In genomic region chr17:9240659-9241370, GRCh38 we compare ENCODE assay signal across 8 cellular contexts.
DNase-seq lines count a peak whose midpoint lies in the region; ATAC-seq and TF ChIP-seq lines count a peak whose summit lies in the region.

No MANE protein-coding gene starts in this region.

- H3K27me3 ChIP-seq in ascending aorta: no peaks in the 10 kb centered on the region
- no peaks in the 10 kb centered on the region for H3K27me3 ChIP-seq in iPS-15b (ENCODE audit: control insufficient read depth, insufficient read depth, low read length)
- no peaks in the 10 kb centered on the region for H3K27me3 ChIP-seq in gastrocnemius medialis

- no peaks in the 10 kb centered on the region for H3K9me3 ChIP-seq in ascending aorta
- no peaks in the 10 kb centered on the region for H3K9me3 ChIP-seq in iPS-15b (ENCODE audit: control insufficient read depth, insufficient read depth, low read length)
- H3K9me3 ChIP-seq in gastrocnemius medialis: no peaks in the 10 kb centered on the region

- H3K36me3 ChIP-seq in ascending aorta (no peaks in the 10 kb centered on the region), iPS-15b (ENCODE audit: control insufficient read depth, insufficient read depth, low read length) (peaks cover 3% of the 10 kb centered on the region), gastrocnemius medialis (no peaks in the 10 kb centered on the region)

- no peaks in the 10 kb centered on the region for H3K27me3 Mint-ChIP-seq in activated T-helper 2 cell treated with anti-CD3 and anti-CD28 coated beads, Interferon-gamma antibody, Interleukin-2, Interleukin-4, amounts not matched to agents 10 μg/mL and 5 μg/mL and 100 μg/mL, durations not matched to agents 14 hours and 24 hours and 36 hours (ENCODE audit: low read depth)

- no peak for TF ChIP-seq POLR2A in gastrocnemius medialis (IDR thresholded peaks at IDR 0.05)

- H3K4me1 ChIP-seq in ascending aorta (peaks cover 21 to 60% of the 10 kb centered on the region in 2 donors), iPS-15b (ENCODE audit: control insufficient read depth, insufficient read depth, low read length) (peaks cover 3% of the 10 kb centered on the region), gastrocnemius medialis (peaks cover 9 to 23% of the 10 kb centered on the region in 2 donors)

- TF ChIP-seq CTCF in ascending aorta (IDR thresholded peaks at IDR 0.05): no peak
- no peak for TF ChIP-seq CTCF in gastrocnemius medialis (IDR thresholded peaks at IDR 0.05 in 4 of 5, conservative IDR thresholded peaks at IDR 0.05 in 1 of 5)

- H3K4me3 ChIP-seq in ascending aorta (peak overlapping the region; percentile 65 to 69), iPS-15b (ENCODE audit: low read depth, low read length) (peak overlapping the region; percentile 26), gastrocnemius medialis (peak overlapping the region; percentile 57 to 86 (median 68))

- ATAC-seq in HG03039 (IDR thresholded peaks at IDR 0.05; ENCODE audit: unreplicated experiment): peak; percentile 7
- ATAC-seq in gastrocnemius medialis: peak; percentile 63 to 69
- no peak for ATAC-seq in GM21825 (IDR thresholded peaks at IDR 0.05; ENCODE audit: unreplicated experiment)
- ATAC-seq in GM19328 (IDR thresholded peaks at IDR 0.05; ENCODE audit: unreplicated experiment): no peak

- H3K27ac Mint-ChIP-seq in activated T-helper 2 cell treated with anti-CD3 and anti-CD28 coated beads, Interferon-gamma antibody, Interleukin-2, Interleukin-4, amounts not matched to agents 10 μg/mL and 5 μg/mL and 100 μg/mL, durations not matched to agents 14 hours and 24 hours and 36 hours: no peak overlapping the region

- DNase-seq in ascending aorta (ENCODE audit: low spot score in 2 of 2) (peak; percentile 71 to 96), gastrocnemius medialis (peak; percentile 33 to 73)
- DNase-seq in activated T-helper 2 cell treated with anti-CD3 and anti-CD28 coated beads, Interferon-gamma antibody, Interleukin-2, Interleukin-4, amounts not matched to agents 10 μg/mL and 5 μg/mL and 100 μg/mL, durations not matched to agents 14 hours and 24 hours and 36 hours (ENCODE audit: low spot score): no peak
- DNase-seq in activated CD8-positive, alpha-beta memory T cell treated with anti-CD3 and anti-CD28 coated beads, Interleukin-2, amount 50 U/mL, for 4 hours: no peak

- H3K9me3 Mint-ChIP-seq in activated T-helper 2 cell treated with anti-CD3 and anti-CD28 coated beads, Interferon-gamma antibody, Interleukin-2, Interleukin-4, amounts not matched to agents 10 μg/mL and 5 μg/mL and 100 μg/mL, durations not matched to agents 14 hours and 24 hours and 36 hours: no peaks in the 10 kb centered on the region

- peak overlapping the region; percentile 99 to 100 for H3K27ac ChIP-seq in ascending aorta
- H3K27ac ChIP-seq in gastrocnemius medialis: peak overlapping the region; percentile 85 to 97 (median 88)

- no peak overlapping the region for H3K9ac ChIP-seq in iPS-15b (ENCODE audit: low read depth, low read length)

- intact Hi-C loops in ascending aorta (cut with DNase I) (loop anchor here (2.0 to 5.0 kb wide), 3 partner anchors 22 to 119 kb away; no protein-coding TSS in a partner anchor), gastrocnemius medialis (cut with DNase I; ENCODE audit: low total_unique reads) (loop anchor here (5.0 kb wide), 1 partner anchor 181 kb away; no protein-coding TSS in a partner anchor)
- intact Hi-C loops in activated T-helper 2 cell treated with anti-CD3 and anti-CD28 coated beads, Interferon-gamma antibody, Interleukin-2, Interleukin-4, amounts not matched to agents 10 μg/mL and 5 μg/mL and 100 μg/mL, durations not matched to agents 14 hours and 24 hours and 36 hours (cut with micrococcal nuclease): no loop called here

- in situ Hi-C loops in gastrocnemius medialis (cut with MboI; ENCODE audit: low sequenced_read_pairs in 4 of 4): no loop called here

- H3K4me3 Mint-ChIP-seq in activated T-helper 2 cell treated with anti-CD3 and anti-CD28 coated beads, Interferon-gamma antibody, Interleukin-2, Interleukin-4, amounts not matched to agents 10 μg/mL and 5 μg/mL and 100 μg/mL, durations not matched to agents 14 hours and 24 hours and 36 hours (ENCODE audit: low read depth): no peak overlapping the region

- H3K4me1 Mint-ChIP-seq in activated T-helper 2 cell treated with anti-CD3 and anti-CD28 coated beads, Interferon-gamma antibody, Interleukin-2, Interleukin-4, amounts not matched to agents 10 μg/mL and 5 μg/mL and 100 μg/mL, durations not matched to agents 14 hours and 24 hours and 36 hours (ENCODE audit: low read depth): peaks cover 8% of the 10 kb centered on the region

- no peaks in the 10 kb centered on the region for H3K36me3 Mint-ChIP-seq in activated T-helper 2 cell treated with anti-CD3 and anti-CD28 coated beads, Interferon-gamma antibody, Interleukin-2, Interleukin-4, amounts not matched to agents 10 μg/mL and 5 μg/mL and 100 μg/mL, durations not matched to agents 14 hours and 24 hours and 36 hours (ENCODE audit: low read depth)

Comparison
In these comparisons a context has a peak if more than half of its experiments do, and no peak if none do; other contexts are left out.
1. ATAC-seq: peak in HG03039 (single experiment) and gastrocnemius medialis (2 of 2); none in GM21825 (single experiment) and GM19328 (single experiment).
2. DNase-seq: peak in ascending aorta (2 of 2) and gastrocnemius medialis (2 of 2); none in activated T-helper 2 cell treated with anti-CD3 and anti-CD28 coated beads, Interferon-gamma antibody, Interleukin-2, Interleukin-4, amounts not matched to agents 10 μg/mL and 5 μg/mL and 100 μg/mL, durations not matched to agents 14 hours and 24 hours and 36 hours (single experiment) and activated CD8-positive, alpha-beta memory T cell treated with anti-CD3 and anti-CD28 coated beads, Interleukin-2, amount 50 U/mL, for 4 hours (single experiment).
3. Peak in every context shown above with its lines, with median percentiles within 50 percentile points of each other: H3K4me3 ChIP-seq.